Comparison of ENCODE assay signal across 8 cellular contexts in genomic region chr1:107480548-107480947, GRCh38.
A peak's percentile ranks its signal among the peaks of the same experiment; 100 is the strongest.
DNase-seq lines count a peak whose midpoint lies in the region; ATAC-seq and TF ChIP-seq lines count a peak whose summit lies in the region.

No MANE protein-coding gene starts in this region.

- H3K27me3 ChIP-seq in psoas muscle (ENCODE audit: insufficient read depth in 3 of 3, low read length in 2 of 3): peaks cover 0 to 4% (median 0%) of the 10 kb centered on the region in 3 donors
- peaks cover 0 to 8% of the 10 kb centered on the region in 2 donors for H3K27me3 ChIP-seq in tibial nerve

- no peaks in the 10 kb centered on the region for H3K4me1 ChIP-seq in psoas muscle
- peaks cover 0 to 7% (median 0%) of the 10 kb centered on the region in 4 donors for H3K4me1 ChIP-seq in tibial nerve

- DNase-seq in GM10266 (ENCODE audit: extremely low spot score) (peak; percentile 17), amygdala (lab: John Stamatoyannopoulos, UW) (peak in 32 of 56 donors; percentile 2 to 58 (median 18)), psoas muscle (peak; percentile 15 to 52), left ventricle myocardium superior (no peak), tibial nerve (ENCODE audit: low spot score in 2 of 2) (no peak), NCI-H2107 (lab: John Stamatoyannopoulos, UW) (no peak)
- no peak for DNase-seq in stimulated activated CD8-positive, alpha-beta memory T cell treated with anti-CD3 and anti-CD28 coated beads, Interleukin-4, amount 100 ng/mL, for 48 hours

- intact Hi-C loops in psoas muscle (cut with DNase I) (no loop called here), left ventricle myocardium superior (cut with micrococcal nuclease) (no loop called here)

- no peak for TF ChIP-seq EP300 in tibial nerve (IDR thresholded peaks at IDR 0.05)

- peak overlapping the region; percentile 41 for H3K4me3 ChIP-seq in psoas muscle
- H3K4me3 ChIP-seq in tibial nerve: no peak overlapping the region

- no peak overlapping the region for H3K27ac ChIP-seq in psoas muscle
- no peak overlapping the region for H3K27ac ChIP-seq in tibial nerve

- H3K9me3 ChIP-seq in psoas muscle: no peaks in the 10 kb centered on the region
- no peaks in the 10 kb centered on the region for H3K9me3 ChIP-seq in tibial nerve

- peak; percentile 51 for TF ChIP-seq CTCF in GM10266 (IDR thresholded peaks at IDR 0.05; ENCODE audit: control insufficient read depth, insufficient read depth, low read depth, missing control alignments)
- no peak for TF ChIP-seq CTCF in psoas muscle (IDR thresholded peaks at IDR 0.05)
- TF ChIP-seq CTCF in tibial nerve (IDR thresholded peaks at IDR 0.05): no peak

- no peak for TF ChIP-seq POLR2A in tibial nerve (IDR thresholded peaks at IDR 0.05)

- H3K36me3 ChIP-seq in psoas muscle (ENCODE audit: insufficient read depth in 1 of 2, low read depth in 1 of 2): no peaks in the 10 kb centered on the region
- H3K36me3 ChIP-seq in tibial nerve: no peaks in the 10 kb centered on the region

- ATAC-seq in GM21786 (IDR thresholded peaks at IDR 0.05; ENCODE audit: unreplicated experiment): peak; percentile 77
- peak; percentile 37 to 69 (median 65) for ATAC-seq in psoas muscle
- no peak for ATAC-seq in left ventricle myocardium superior

- WGBS in psoas muscle, 3 donors: 5 to 38% (median 9%) methylated on average over 24 to 27 of the region's 27 CpGs
- 24 to 47% methylated on average over 22 to 27 of the region's 27 CpGs for WGBS in tibial nerve, 2 donors

Comparison
In these comparisons a context has a peak if more than half of its experiments do, and no peak if none do; other contexts are left out.
1. DNase-seq: peak in GM10266 (single experiment), amygdala (32 of 56) and psoas muscle (2 of 2); none in stimulated activated CD8-positive, alpha-beta memory T cell treated with anti-CD3 and anti-CD28 coated beads, Interleukin-4, amount 100 ng/mL, for 48 hours (single experiment), left ventricle myocardium superior (single experiment), tibial nerve (0 of 2) and NCI-H2107 (single experiment).